19 cellular contexts compared by ENCODE assay signal in the genomic region with DNA sequence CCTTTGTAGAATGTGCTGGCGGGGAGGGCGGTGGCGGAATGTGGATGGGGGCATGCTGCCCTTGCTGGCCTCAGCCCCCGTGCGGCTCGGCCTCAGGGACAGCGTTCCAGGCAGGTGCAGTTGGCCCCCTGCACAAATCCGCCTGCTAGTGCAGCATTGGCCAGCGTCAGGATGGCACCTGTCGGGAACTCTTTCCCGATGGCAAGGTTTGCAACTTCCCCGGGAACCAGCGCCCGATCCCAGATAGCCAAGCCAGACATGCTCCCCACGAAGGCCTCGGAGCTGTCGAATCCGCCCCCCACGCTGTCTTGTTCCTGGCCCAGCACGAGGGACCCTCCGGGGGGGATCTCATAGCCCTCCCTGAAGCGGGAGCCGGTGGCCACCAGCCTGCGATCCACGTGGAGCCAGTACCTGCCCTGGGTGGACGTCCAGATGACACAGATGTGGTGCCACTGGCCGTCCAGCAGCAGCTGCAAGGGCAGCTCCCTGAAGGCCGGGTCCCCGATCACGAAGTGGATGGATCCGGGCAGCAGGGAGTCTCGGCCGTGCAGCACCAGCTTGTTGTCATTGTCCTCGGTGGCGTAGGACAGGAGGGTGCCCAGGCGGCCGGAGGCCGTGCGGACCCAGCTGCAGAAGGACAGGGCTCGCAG. TPM values are rescaled to one million over a fixed set of nuclear protein-coding genes. Genes with fewer than 3 reads are reported as not detected.
DNase-seq lines count a peak whose midpoint lies in the region; ATAC-seq, FAIRE-seq and TF ChIP-seq lines count a peak whose summit lies in the region.
"Had no signal": no experiment of that assay in that cellular context is flagged by ENCODE, and none has a peak within 500 bp of the region (broad histone marks: within the 10 kb centered on the region; RNA-seq: fewer than 3 reads in every experiment).

No MANE protein-coding gene starts in this region.

- no peak overlapping the region for H3K4me3 Mint-ChIP-seq in osteocyte (ENCODE audit: unreplicated experiment)
- no peak overlapping the region for H3K4me3 Mint-ChIP-seq in natural killer cell treated with Interleukin-12 subunit alpha and Interleukin-12 subunit beta and Interleukin-15 and Interleukin-18, amount 100 ng/mL, for 72 hours
- H3K4me3 Mint-ChIP-seq: CD8-positive, alpha-beta memory T cell; HFFc6; IgD-negative memory B cell had no signal

- H3K9ac ChIP-seq in kidney (ENCODE audit: low read length in 2 of 2): no peak overlapping the region
- H3K9ac ChIP-seq: BLaER1 had no signal

- ATAC-seq in Right ventricle myocardium inferior: no peak
- no peak for ATAC-seq in Right ventricle myocardium superior (ENCODE audit: poor library complexity)
- ATAC-seq in natural killer cell treated with Interleukin-12 subunit alpha and Interleukin-12 subunit beta and Interleukin-15 and Interleukin-18, amount 100 ng/mL, for 72 hours: no peak
- ATAC-seq in GM18870 (IDR thresholded peaks at IDR 0.05; ENCODE audit: unreplicated experiment): no peak
- no peak for ATAC-seq in GM21447 (IDR thresholded peaks at IDR 0.05; ENCODE audit: unreplicated experiment)

- TF ChIP-seq CTCF in kidney (IDR thresholded peaks at IDR 0.05; ENCODE audit: borderline replicate concordance, extremely low read depth, insufficient read depth) (no peak), osteocyte (IDR thresholded peaks at IDR 0.05) (no peak)

- no peaks in the 10 kb centered on the region for H3K4me1 Mint-ChIP-seq in osteocyte (ENCODE audit: unreplicated experiment)
- no peaks in the 10 kb centered on the region for H3K4me1 Mint-ChIP-seq in natural killer cell treated with Interleukin-12 subunit alpha and Interleukin-12 subunit beta and Interleukin-15 and Interleukin-18, amount 100 ng/mL, for 72 hours (ENCODE audit: low read depth in 2 of 2)

- no peaks in the 10 kb centered on the region for H3K9me3 ChIP-seq in kidney (ENCODE audit: control insufficient read depth in 1 of 2, low read length in 2 of 2)
- H3K9me3 ChIP-seq: BLaER1, Caco-2 had no signal

- no peak for FAIRE-seq in kidney (lab: Jason Lieb, UNC)

- H3K36me3 ChIP-seq in kidney (ENCODE audit: control insufficient read depth in 1 of 2, insufficient read depth in 2 of 2, low read length in 2 of 2): no peaks in the 10 kb centered on the region
- H3K36me3 ChIP-seq: BLaER1 had no signal

- H3K4me3 ChIP-seq in kidney (ENCODE audit: low read length in 2 of 2): no peak overlapping the region
- H3K4me3 ChIP-seq: BLaER1 had no signal

- H3K27ac Mint-ChIP-seq in osteocyte (ENCODE audit: unreplicated experiment): no peak overlapping the region
- H3K27ac Mint-ChIP-seq in natural killer cell treated with Interleukin-12 subunit alpha and Interleukin-12 subunit beta and Interleukin-15 and Interleukin-18, amount 100 ng/mL, for 72 hours: no peak overlapping the region
- H3K27ac Mint-ChIP-seq: CD8-positive, alpha-beta memory T cell; HFFc6 had no signal

- H3K4me1 ChIP-seq in kidney (ENCODE audit: control insufficient read depth in 1 of 2, insufficient read depth in 1 of 2, low read depth in 1 of 2, low read length in 2 of 2): no peaks in the 10 kb centered on the region
- H3K4me1 ChIP-seq: Caco-2 had no signal

- H3K36me3 Mint-ChIP-seq in osteocyte (ENCODE audit: unreplicated experiment): no peaks in the 10 kb centered on the region
- no peaks in the 10 kb centered on the region for H3K36me3 Mint-ChIP-seq in natural killer cell treated with Interleukin-12 subunit alpha and Interleukin-12 subunit beta and Interleukin-15 and Interleukin-18, amount 100 ng/mL, for 72 hours
- H3K36me3 Mint-ChIP-seq: IgD-negative memory B cell had no signal

- DNase-seq in Right ventricle myocardium inferior (ENCODE audit: missing footprints) (peak; percentile 54), Right ventricle myocardium superior (no peak), kidney (peak; percentile 69), osteocyte (ENCODE audit: extremely low spot score, unreplicated experiment) (peak; percentile 83), globus pallidus (ENCODE audit: low spot score) (no peak)
- no peak for DNase-seq in natural killer cell treated with Interleukin-12 subunit alpha and Interleukin-12 subunit beta and Interleukin-15 and Interleukin-18, amount 100 ng/mL, for 72 hours (ENCODE audit: low spot score)
- DNase-seq: 8988T; AML-193; Caco-2; CD8-positive, alpha-beta memory T cell; DND-41; GDM1; HCEC 1CT; HFFc6 had no signal

- H3K9me3 Mint-ChIP-seq in osteocyte (ENCODE audit: unreplicated experiment): no peaks in the 10 kb centered on the region
- no peaks in the 10 kb centered on the region for H3K9me3 Mint-ChIP-seq in natural killer cell treated with Interleukin-12 subunit alpha and Interleukin-12 subunit beta and Interleukin-15 and Interleukin-18, amount 100 ng/mL, for 72 hours
- H3K9me3 Mint-ChIP-seq: HFFc6, IgD-negative memory B cell had no signal

- no peak overlapping the region for H3K27ac ChIP-seq in kidney (ENCODE audit: low read depth in 2 of 2, low read length in 2 of 2)
- H3K27ac ChIP-seq: BLaER1 had no signal

- intact Hi-C loops in Right ventricle myocardium inferior (cut with DNase I) (no loop called here), Right ventricle myocardium superior (cut with DNase I) (no loop called here), kidney (cut with DNase I) (no loop called here)

- peaks cover 8% of the 10 kb centered on the region for H3K27me3 Mint-ChIP-seq in osteocyte (ENCODE audit: unreplicated experiment)
- no peaks in the 10 kb centered on the region for H3K27me3 Mint-ChIP-seq in natural killer cell treated with Interleukin-12 subunit alpha and Interleukin-12 subunit beta and Interleukin-15 and Interleukin-18, amount 100 ng/mL, for 72 hours
- H3K27me3 Mint-ChIP-seq: IgD-negative memory B cell had no signal

RNA-seq across cellular contexts. Expression of a gene that starts 2.8 kb away (rescaled TPM):
- total RNA-seq in Right ventricle myocardium inferior (not detected), Right ventricle myocardium superior (0.16 TPM), kidney (not detected), osteocyte (not detected in 2 replicates)
- polyA plus RNA-seq in kidney (ENCODE audit: insufficient read depth, low read depth, low replicate concordance): not detected
- under 1 TPM in 1 of 2 donors, not detected in 1; 0.39 TPM for total RNA-seq in natural killer cell treated with Interleukin-12 subunit alpha and Interleukin-12 subunit beta and Interleukin-15 and Interleukin-18, amount 100 ng/mL, for 72 hours
- total RNA-seq: Caco-2; CD8-positive, alpha-beta memory T cell; H4 had no signal
- polyA plus RNA-seq: CD8-positive, alpha-beta memory T cell; IgD-negative memory B cell had no signal

RNA-seq across cellular contexts. Expression of a gene that starts 7.2 kb away (rescaled TPM):
- total RNA-seq in Right ventricle myocardium inferior: 18.9 TPM
- 18.8 TPM for total RNA-seq in Right ventricle myocardium superior
- total RNA-seq in kidney: 37.4 TPM
- polyA plus RNA-seq in kidney (ENCODE audit: insufficient read depth, low read depth, low replicate concordance): 27.7 TPM
- total RNA-seq in osteocyte: 35.7 and 37.8 TPM in 2 replicates
- total RNA-seq in natural killer cell treated with Interleukin-12 subunit alpha and Interleukin-12 subunit beta and Interleukin-15 and Interleukin-18, amount 100 ng/mL, for 72 hours: 100 to 1,000 TPM in 1 of 2 donors, 10 to 100 TPM in 1; 55.5 to 156 TPM

RNA-seq across cellular contexts. Expression of a gene that starts 11.1 kb away (rescaled TPM):
- 49.5 TPM for total RNA-seq in Right ventricle myocardium inferior
- total RNA-seq in Right ventricle myocardium superior: 45.0 TPM
- 92.5 TPM for total RNA-seq in kidney
- 38.9 TPM for polyA plus RNA-seq in kidney (ENCODE audit: insufficient read depth, low read depth, low replicate concordance)
- total RNA-seq in osteocyte: 177 and 179 TPM in 2 replicates
- total RNA-seq in natural killer cell treated with Interleukin-12 subunit alpha and Interleukin-12 subunit beta and Interleukin-15 and Interleukin-18, amount 100 ng/mL, for 72 hours: 10 to 100 TPM; 52.2 to 73.5 TPM

RNA-seq across cellular contexts. Expression of a gene that starts 41.6 kb away (rescaled TPM):
- total RNA-seq in Right ventricle myocardium inferior: 1.7 TPM
- total RNA-seq in Right ventricle myocardium superior: 0.81 TPM
- 2.8 TPM for total RNA-seq in kidney
- polyA plus RNA-seq in kidney (ENCODE audit: insufficient read depth, low read depth, low replicate concordance): 1.8 TPM
- 1.0 and 2.5 TPM in 2 replicates for total RNA-seq in osteocyte
- 1 to 10 TPM in 1 of 2 donors, under 1 TPM in 1; 0.38 to 3.6 TPM for total RNA-seq in natural killer cell treated with Interleukin-12 subunit alpha and Interleukin-12 subunit beta and Interleukin-15 and Interleukin-18, amount 100 ng/mL, for 72 hours
- total RNA-seq: H4 had no signal
- polyA plus RNA-seq: CD8-positive, alpha-beta memory T cell had no signal

RNA-seq across cellular contexts. Expression of a gene that starts 47.5 kb away (rescaled TPM):
- total RNA-seq in Right ventricle myocardium inferior (30.7 TPM), Right ventricle myocardium superior (28.9 TPM), kidney (40.9 TPM), osteocyte (13.5 and 14.5 TPM in 2 replicates)
- 49.5 TPM for polyA plus RNA-seq in kidney (ENCODE audit: insufficient read depth, low read depth, low replicate concordance)
- 10 to 100 TPM in 1 of 2 donors, 1 to 10 TPM in 1; 2.8 to 10.7 TPM for total RNA-seq in natural killer cell treated with Interleukin-12 subunit alpha and Interleukin-12 subunit beta and Interleukin-15 and Interleukin-18, amount 100 ng/mL, for 72 hours
- total RNA-seq: Caco-2, H4 had no signal

Comparison
In these comparisons a context has a peak if more than half of its experiments do, and no peak if none do; other contexts are left out.
1. DNase-seq: peak in Right ventricle myocardium inferior (single experiment), kidney (single experiment) and osteocyte (single experiment); none in Right ventricle myocardium superior (single experiment), natural killer cell treated with Interleukin-12 subunit alpha and Interleukin-12 subunit beta and Interleukin-15 and Interleukin-18, amount 100 ng/mL, for 72 hours (single experiment) and globus pallidus (single experiment).